Comparison of ENCODE assay signal across 34 cellular contexts in genomic region chr5:3019045-3019444, GRCh38.
"Had no signal": no experiment of that assay in that cellular context is flagged by ENCODE, and none has a peak within 500 bp of the region (broad histone marks: within the 10 kb centered on the region; RNA-seq: fewer than 3 reads in every experiment).

No MANE protein-coding gene starts in this region.

- H3K4me1 ChIP-seq: ascending aorta, breast epithelium had no signal

- H3K4me3 Mint-ChIP-seq: activated CD4-positive, alpha-beta memory T cell treated with anti-CD3 and anti-CD28 coated beads, Interleukin-2, amount 10 ng/mL, durations not matched to agents 7 days and 5 days; activated CD4-positive, alpha-beta T cell treated with anti-CD3 and anti-CD28 coated beads for 36 hours; activated CD4-positive, alpha-beta T cell treated with anti-CD3 and anti-CD28 coated beads, Interleukin-2, amount 10 ng/mL, durations not matched to agents 7 days and 5 days; activated CD8-positive, alpha-beta memory T cell treated with anti-CD3 and anti-CD28 coated beads, Interleukin-2, amount 10 ng/mL, durations not matched to agents 7 days and 5 days; activated CD8-positive, alpha-beta T cell treated with anti-CD3 and anti-CD28 coated beads, Interleukin-2, amount 10 ng/mL, durations not matched to agents 7 days and 5 days; activated naive CD4-positive, alpha-beta T cell treated with anti-CD3 and anti-CD28 coated beads, Interleukin-2, amount 10 ng/mL, durations not matched to agents 7 days and 5 days; activated naive CD4-positive, alpha-beta T cell treated with anti-CD3 and anti-CD28 coated beads, Interleukin-2, amount 50 U/mL, for 24 hours; activated naive CD8-positive, alpha-beta T cell; activated naive CD8-positive, alpha-beta T cell treated with anti-CD3 and anti-CD28 coated beads, Interleukin-2, amount 10 ng/mL, durations not matched to agents 7 days and 5 days; activated naive CD8-positive, alpha-beta T cell treated with anti-CD3 and anti-CD28 coated beads, Interleukin-2, amount 50 U/mL, for 24 hours; activated T-cell treated with anti-CD3 and anti-CD28 coated beads, Interleukin-2, amount 50 U/mL, for 24 hours; brain; T-helper 1 cell treated with Interleukin-12 subunit alpha and Interleukin-12 subunit beta and Interleukin-4 antibody, amounts not matched to agents 30 μg/mL and 1 μg/mL, for 36 hours; T-helper 2 cell treated with Interferon-gamma antibody and Interleukin-4, amounts not matched to agents 5 μg/mL and 100 μg/mL, for 36 hours had no signal

- H3K27ac Mint-ChIP-seq: activated CD4-positive, alpha-beta memory T cell treated with anti-CD3 and anti-CD28 coated beads, Interleukin-2, amount 10 ng/mL, durations not matched to agents 7 days and 5 days; activated CD4-positive, alpha-beta T cell treated with anti-CD3 and anti-CD28 coated beads for 36 hours; activated CD4-positive, alpha-beta T cell treated with anti-CD3 and anti-CD28 coated beads, Interleukin-2, amount 10 ng/mL, durations not matched to agents 7 days and 5 days; activated CD8-positive, alpha-beta memory T cell treated with anti-CD3 and anti-CD28 coated beads, Interleukin-2, amount 10 ng/mL, durations not matched to agents 7 days and 5 days; activated CD8-positive, alpha-beta T cell treated with anti-CD3 and anti-CD28 coated beads, Interleukin-2, amount 10 ng/mL, durations not matched to agents 7 days and 5 days; activated naive CD4-positive, alpha-beta T cell treated with anti-CD3 and anti-CD28 coated beads, Interleukin-2, amount 10 ng/mL, durations not matched to agents 7 days and 5 days; activated naive CD4-positive, alpha-beta T cell treated with anti-CD3 and anti-CD28 coated beads, Interleukin-2, amount 50 U/mL, for 24 hours; activated naive CD8-positive, alpha-beta T cell; activated naive CD8-positive, alpha-beta T cell treated with anti-CD3 and anti-CD28 coated beads, Interleukin-2, amount 10 ng/mL, durations not matched to agents 7 days and 5 days; activated naive CD8-positive, alpha-beta T cell treated with anti-CD3 and anti-CD28 coated beads, Interleukin-2, amount 50 U/mL, for 24 hours; activated T-cell treated with anti-CD3 and anti-CD28 coated beads, Interleukin-2, amount 50 U/mL, for 24 hours; activated T-helper 2 cell treated with anti-CD3 and anti-CD28 coated beads, Interferon-gamma antibody, Interleukin-2, Interleukin-4, amounts not matched to agents 10 μg/mL and 5 μg/mL and 100 μg/mL, durations not matched to agents 14 hours and 24 hours and 36 hours; brain; T-helper 1 cell treated with Interleukin-12 subunit alpha and Interleukin-12 subunit beta and Interleukin-4 antibody, amounts not matched to agents 30 μg/mL and 1 μg/mL, for 36 hours; T-helper 2 cell treated with Interferon-gamma antibody and Interleukin-4, amounts not matched to agents 5 μg/mL and 100 μg/mL, for 36 hours had no signal

- DNase-seq: activated CD4-positive, alpha-beta memory T cell treated with anti-CD3 and anti-CD28 coated beads, Interleukin-2, amount 10 ng/mL, durations not matched to agents 7 days and 5 days; activated CD4-positive, alpha-beta T cell treated with anti-CD3 and anti-CD28 coated beads for 1 hour; activated CD4-positive, alpha-beta T cell treated with anti-CD3 and anti-CD28 coated beads for 36 hours; activated CD4-positive, alpha-beta T cell treated with anti-CD3 and anti-CD28 coated beads for 48 hours; activated CD4-positive, alpha-beta T cell treated with anti-CD3 and anti-CD28 coated beads, Interleukin-2, amount 10 ng/mL, durations not matched to agents 7 days and 5 days; activated CD4-positive, alpha-beta T cell treated with anti-CD3 and anti-CD28 coated beads, Interleukin-2, amount 50 U/mL, for 48 hours; activated CD4-positive, CD25-positive, alpha-beta regulatory T cell; activated CD8-positive, alpha-beta memory T cell treated with anti-CD3 and anti-CD28 coated beads for 24 hours; activated CD8-positive, alpha-beta memory T cell treated with anti-CD3 and anti-CD28 coated beads, Interleukin-2, amount 10 ng/mL, durations not matched to agents 7 days and 5 days; activated CD8-positive, alpha-beta memory T cell treated with anti-CD3 and anti-CD28 coated beads, Interleukin-2, amount 50 U/mL, for 48 hours; activated CD8-positive, alpha-beta T cell treated with anti-CD3 and anti-CD28 coated beads, Interleukin-2, amount 10 ng/mL, durations not matched to agents 7 days and 5 days; activated gamma-delta T cell; activated naive CD4-positive, alpha-beta T cell treated with anti-CD3 and anti-CD28 coated beads, Interleukin-2, amount 10 ng/mL, durations not matched to agents 7 days and 5 days; activated naive CD4-positive, alpha-beta T cell treated with Interleukin-2 at 50 U/mL for 16 hours; activated naive CD8-positive, alpha-beta T cell treated with anti-CD3 and anti-CD28 coated beads, Interleukin-2, amount 10 ng/mL, durations not matched to agents 7 days and 5 days; activated naive CD8-positive, alpha-beta T cell treated with anti-CD3 and anti-CD28 coated beads, Interleukin-2, amount 50 U/mL, for 24 hours; activated T-cell treated with anti-CD3 and anti-CD28 coated beads, Interleukin-2, amount 50 U/mL, for 24 hours; activated T-cell treated with anti-CD3 and anti-CD28 coated beads, Interleukin-2, amount 50 U/mL, for 48 hours; amygdala; anterior cingulate cortex; central memory CD4-positive, alpha-beta T cell; T-helper 1 cell; T-helper 2 cell; T-helper 9 cell had no signal

- H3K27ac ChIP-seq: ascending aorta, breast epithelium, VCaP had no signal

- H3K4me3 ChIP-seq: ascending aorta, breast epithelium had no signal

- H3K9me3 ChIP-seq: ascending aorta, breast epithelium had no signal

- H3K9me3 Mint-ChIP-seq: activated CD4-positive, alpha-beta memory T cell treated with anti-CD3 and anti-CD28 coated beads, Interleukin-2, amount 10 ng/mL, durations not matched to agents 7 days and 5 days; activated naive CD4-positive, alpha-beta T cell treated with anti-CD3 and anti-CD28 coated beads, Interleukin-2, amount 50 U/mL, for 24 hours; brain had no signal

- H3K27me3 Mint-ChIP-seq: activated CD4-positive, alpha-beta memory T cell treated with anti-CD3 and anti-CD28 coated beads, Interleukin-2, amount 10 ng/mL, durations not matched to agents 7 days and 5 days; activated CD4-positive, alpha-beta T cell treated with anti-CD3 and anti-CD28 coated beads for 36 hours; activated CD4-positive, alpha-beta T cell treated with anti-CD3 and anti-CD28 coated beads, Interleukin-2, amount 10 ng/mL, durations not matched to agents 7 days and 5 days; activated CD8-positive, alpha-beta memory T cell treated with anti-CD3 and anti-CD28 coated beads, Interleukin-2, amount 10 ng/mL, durations not matched to agents 7 days and 5 days; activated naive CD4-positive, alpha-beta T cell treated with anti-CD3 and anti-CD28 coated beads, Interleukin-2, amount 10 ng/mL, durations not matched to agents 7 days and 5 days; activated naive CD4-positive, alpha-beta T cell treated with anti-CD3 and anti-CD28 coated beads, Interleukin-2, amount 50 U/mL, for 24 hours; activated naive CD8-positive, alpha-beta T cell treated with anti-CD3 and anti-CD28 coated beads, Interleukin-2, amount 10 ng/mL, durations not matched to agents 7 days and 5 days; activated naive CD8-positive, alpha-beta T cell treated with anti-CD3 and anti-CD28 coated beads, Interleukin-2, amount 50 U/mL, for 24 hours; activated T-cell treated with anti-CD3 and anti-CD28 coated beads, Interleukin-2, amount 50 U/mL, for 24 hours; brain had no signal

- H3K4me1 Mint-ChIP-seq: activated CD4-positive, alpha-beta memory T cell treated with anti-CD3 and anti-CD28 coated beads, Interleukin-2, amount 10 ng/mL, durations not matched to agents 7 days and 5 days; activated CD4-positive, alpha-beta T cell treated with anti-CD3 and anti-CD28 coated beads for 36 hours; activated CD4-positive, alpha-beta T cell treated with anti-CD3 and anti-CD28 coated beads, Interleukin-2, amount 10 ng/mL, durations not matched to agents 7 days and 5 days; activated CD8-positive, alpha-beta memory T cell treated with anti-CD3 and anti-CD28 coated beads, Interleukin-2, amount 10 ng/mL, durations not matched to agents 7 days and 5 days; activated naive CD4-positive, alpha-beta T cell treated with anti-CD3 and anti-CD28 coated beads, Interleukin-2, amount 10 ng/mL, durations not matched to agents 7 days and 5 days; activated naive CD4-positive, alpha-beta T cell treated with anti-CD3 and anti-CD28 coated beads, Interleukin-2, amount 50 U/mL, for 24 hours; activated naive CD8-positive, alpha-beta T cell treated with anti-CD3 and anti-CD28 coated beads, Interleukin-2, amount 10 ng/mL, durations not matched to agents 7 days and 5 days; activated naive CD8-positive, alpha-beta T cell treated with anti-CD3 and anti-CD28 coated beads, Interleukin-2, amount 50 U/mL, for 24 hours; brain had no signal

- H3K27me3 ChIP-seq: ascending aorta, breast epithelium had no signal

- H3K36me3 ChIP-seq: ascending aorta, breast epithelium had no signal

- ATAC-seq: activated CD4-positive, alpha-beta T cell treated with anti-CD3 and anti-CD28 coated beads for 36 hours; activated CD4-positive, CD25-positive, alpha-beta regulatory T cell treated with anti-CD3 and anti-CD28 coated beads, Interleukin-2, amount 50 U/mL, for 24 hours; activated CD8-positive, alpha-beta memory T cell treated with anti-CD3 and anti-CD28 coated beads, Interleukin-2, amount 10 ng/mL, durations not matched to agents 7 days and 5 days; activated CD8-positive, alpha-beta T cell treated with anti-CD3 and anti-CD28 coated beads, Interleukin-2, amount 10 ng/mL, durations not matched to agents 7 days and 5 days; activated naive CD8-positive, alpha-beta T cell treated with anti-CD3 and anti-CD28 coated beads, Interleukin-2, amount 50 U/mL, for 24 hours had no signal

- H3K36me3 Mint-ChIP-seq: activated CD8-positive, alpha-beta memory T cell treated with anti-CD3 and anti-CD28 coated beads, Interleukin-2, amount 10 ng/mL, durations not matched to agents 7 days and 5 days; activated naive CD4-positive, alpha-beta T cell treated with anti-CD3 and anti-CD28 coated beads, Interleukin-2, amount 10 ng/mL, durations not matched to agents 7 days and 5 days; activated naive CD4-positive, alpha-beta T cell treated with anti-CD3 and anti-CD28 coated beads, Interleukin-2, amount 50 U/mL, for 24 hours; activated naive CD8-positive, alpha-beta T cell; activated naive CD8-positive, alpha-beta T cell treated with anti-CD3 and anti-CD28 coated beads, Interleukin-2, amount 10 ng/mL, durations not matched to agents 7 days and 5 days; brain had no signal
